8 cellular contexts compared by ENCODE assay signal in the genomic region with DNA sequence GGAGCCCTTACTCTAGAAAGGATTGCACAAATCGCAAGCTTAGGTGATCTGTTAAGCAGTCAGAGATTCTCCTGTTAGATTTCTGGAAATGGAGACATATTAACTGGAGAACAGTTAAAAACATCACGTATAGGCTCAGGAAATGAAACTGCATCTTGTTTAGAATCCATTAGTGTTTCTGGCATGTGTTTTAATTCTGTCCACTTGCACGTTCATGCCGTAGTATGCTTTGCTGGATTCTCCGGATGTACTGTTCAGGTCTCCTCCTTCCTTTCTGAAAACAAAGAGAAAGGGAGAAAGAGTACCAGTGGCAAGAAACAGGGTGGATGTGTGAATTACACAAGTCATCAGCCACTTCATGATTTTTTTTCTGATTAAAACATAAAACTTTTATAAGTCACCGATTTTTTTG. TPM values are rescaled to one million over a fixed set of nuclear protein-coding genes. Genes with fewer than 3 reads are reported as not detected.
DNase-seq lines count a peak whose midpoint lies in the region; ATAC-seq and TF ChIP-seq lines count a peak whose summit lies in the region.

No MANE protein-coding gene starts in this region.

- DNase-seq in DMS79 (lab: John Stamatoyannopoulos, UW) (peak; percentile 17), IMR-90 (peak; percentile 40), medulla oblongata (ENCODE audit: extremely low spot score) (peak; percentile 68), uterus (no peak), NK-92 (lab: John Stamatoyannopoulos, UW; ENCODE audit: unreplicated experiment) (no peak)
- no peak for DNase-seq in activated CD4-positive, CD25-positive, alpha-beta regulatory T cell (lab: John Stamatoyannopoulos, UW)

- H3K27me3 Mint-ChIP-seq in brain, result peaks cover 28% of the 10 kb centered on the region

- peak overlapping the region; percentile 79 for H4K91ac ChIP-seq in IMR-90 (ENCODE audit: insufficient read depth, low read depth, low read length)

- H3K56ac ChIP-seq in IMR-90 (ENCODE audit: extremely low read depth, insufficient read depth, low read length), result peak overlapping the region; percentile 96

- no peak for ATAC-seq in IMR-90 (ENCODE audit: low read depth)
- no peak for ATAC-seq in activated CD4-positive, CD25-positive, alpha-beta regulatory T cell treated with anti-CD3 and anti-CD28 coated beads, Interleukin-2, amount 50 U/mL, for 24 hours

- H3K9me3 ChIP-seq in IMR-90 (ENCODE audit: control insufficient read depth, insufficient read depth, low read length) (no peaks in the 10 kb centered on the region), uterus (no peaks in the 10 kb centered on the region)

- no peaks in the 10 kb centered on the region for H3K9me1 ChIP-seq in IMR-90 (ENCODE audit: insufficient read depth, low read length)

- H3K36me3 ChIP-seq in IMR-90 (ENCODE audit: control insufficient read depth, insufficient read depth, low read length), result peaks cover 3% of the 10 kb centered on the region; the same call in 1 of the 2 replicates
- H3K36me3 ChIP-seq in uterus, result no peaks in the 10 kb centered on the region

- H4K8ac ChIP-seq in IMR-90 (ENCODE audit: low read depth in 2 of 2, low read length in 2 of 2), result peak overlapping the region; percentile 79 to 88

- H3K9ac ChIP-seq in IMR-90 (ENCODE audit: low read depth, low read length), result peak overlapping the region; percentile 98

- peak overlapping the region; percentile 85 for H2BK15ac ChIP-seq in IMR-90 (ENCODE audit: low read depth, low read length)

- dilution Hi-C loops in IMR-90 (cut with HindIII; ENCODE audit: low sequenced_read_pairs, unreplicated experiment), result no loop called here

- peak overlapping the region; percentile 88 for H2BK5ac ChIP-seq in IMR-90 (ENCODE audit: low read depth, low read length, poor library complexity, severe bottlenecking)

- H4K5ac ChIP-seq in IMR-90 (ENCODE audit: low read depth, low read length), result peak overlapping the region; percentile 51; the same call in 1 of the 2 replicates

- TF ChIP-seq POLR2A in IMR-90 (IDR thresholded peaks at IDR 0.05; ENCODE audit: low read depth, low read length), result peak; percentile 56; the same call in 1 of the 2 replicates
- no peak for TF ChIP-seq POLR2A in uterus (IDR thresholded peaks at IDR 0.05)

- H3K27ac Mint-ChIP-seq in brain, result peak overlapping the region; percentile 95 to 99 (median 97)

- peak overlapping the region; percentile 83 for H3K14ac ChIP-seq in IMR-90 (replicated peaks; ENCODE audit: low read depth, low read length)

- in situ Hi-C loops in IMR-90 (cut with MboI; ENCODE audit: low sequenced_read_pairs), result loop anchor here (10.0 kb wide), 1 partner anchor 1586 kb away; the partner anchor contains the start of gene RIOK2

- TF ChIP-seq CTCF in IMR-90 (conservative IDR thresholded peaks at IDR 0.05; ENCODE audit: low read depth, low read length), result no peak
- TF ChIP-seq CTCF in brain (conservative IDR thresholded peaks at IDR 0.05), result no peak
- TF ChIP-seq CTCF in uterus (IDR thresholded peaks at IDR 0.05), result no peak

- peak overlapping the region; percentile 81 for H3K18ac ChIP-seq in IMR-90 (ENCODE audit: low read depth, low read length)

- peaks cover 0 to 10% of the 10 kb centered on the region in 2 experiments; a peak in 2 of 4 replicates for H3K79me1 ChIP-seq in IMR-90 (ENCODE audit: low read depth in 1 of 2, low read length in 2 of 2)

- BruUV-seq in IMR-90 (replicated peaks; lab: Mats Ljungman, UMichigan), result no TSS peak

- H3K4ac ChIP-seq in IMR-90 (ENCODE audit: low read depth, low read length), result peak overlapping the region; percentile 99

- H3K27ac ChIP-seq in IMR-90 (ENCODE audit: insufficient read depth, low read length), result peak overlapping the region; percentile 85
- H3K27ac ChIP-seq in uterus, result peak overlapping the region; percentile 78 to 79

- peak overlapping the region; percentile 93 for H3K23ac ChIP-seq in IMR-90 (ENCODE audit: low read depth, low read length)

- H2AK5ac ChIP-seq in IMR-90 (ENCODE audit: low read depth, low read length), result peak overlapping the region; percentile 58

- H2BK120ac ChIP-seq in IMR-90 (ENCODE audit: low read depth, low read length), result peak overlapping the region; percentile 85

- CTCF ChIA-PET in IMR-90 (lab: Yijun Ruan, JAX), result interaction anchor here (0.5 to 2.4 kb wide), 10 partner anchors 12 to 913 kb away, joined by 3 to 7 read pairs (median 4); no protein-coding TSS in a partner anchor

- H3K27me3 ChIP-seq in IMR-90 (ENCODE audit: control insufficient read depth, insufficient read depth, low read length), result no peaks in the 10 kb centered on the region
- H3K27me3 ChIP-seq in uterus, result no peaks in the 10 kb centered on the region

- H3K4me1 ChIP-seq in IMR-90 (ENCODE audit: control insufficient read depth, insufficient read depth, low read length), result peaks cover 3% of the 10 kb centered on the region; the same call in 1 of the 2 replicates
- H3K4me1 ChIP-seq in uterus, result peaks cover 0 to 9% of the 10 kb centered on the region in 2 donors

- H3K9me3 Mint-ChIP-seq in brain, result peaks cover 0 to 4% (median 0%) of the 10 kb centered on the region in 5 experiments

- H3K36me3 Mint-ChIP-seq in brain, result peaks cover 19% of the 10 kb centered on the region

- H4K20me1 ChIP-seq in IMR-90 (ENCODE audit: insufficient read depth, low read length), result peaks cover 15% of the 10 kb centered on the region

- peak overlapping the region; percentile 92 to 99 (median 98) for H3K4me3 Mint-ChIP-seq in brain

- WGBS in IMR-90 (ENCODE audit: extremely low coverage in 2 of 2, insufficient read length in 1 of 2), 2 experiments, result 0% methylated on average over 2 of the region's 6 CpGs; no CpG with 5 or more reads in 1 of the 2 experiments

- H3K4me1 Mint-ChIP-seq in brain, result peaks cover 48% of the 10 kb centered on the region

- H3K4me2 ChIP-seq in IMR-90 (ENCODE audit: low read depth, low read length), result peak overlapping the region; percentile 82

- H3K4me3 ChIP-seq in IMR-90 (ENCODE audit: insufficient read depth, low read depth, low read length) (peak overlapping the region; percentile 81), uterus (peak overlapping the region; percentile 43 to 56)

- intact Hi-C loops in IMR-90 (cut with micrococcal nuclease), result loop anchor here (1.0 to 10.0 kb wide), 7 partner anchors 56 to 1604 kb away; no protein-coding TSS in a partner anchor
- intact Hi-C loops in uterus (cut with DNase I; ENCODE audit: low total_unique reads), result loop anchor here (10.0 kb wide), 1 partner anchor 154 kb away; the partner anchor contains the start of gene CHD1

- POLR2A ChIA-PET in IMR-90 (lab: Charles Lee; ENCODE audit: unreplicated experiment), result interaction anchor here (0.6 to 0.7 kb wide), 2 partner anchors 352 to 461 kb away, joined by 3 read pairs; no protein-coding TSS in a partner anchor

- TF ChIP-seq RAD21 in IMR-90 (IDR thresholded peaks at IDR 0.05; ENCODE audit: low read length), result no peak

- H2BK20ac ChIP-seq in IMR-90 (ENCODE audit: low read depth, low read length), result peak overlapping the region; percentile 56; the same call in 1 of the 2 replicates

- no peak overlapping the region for H2AFZ ChIP-seq in IMR-90 (replicated peaks; ENCODE audit: low read length, poor library complexity)

- no peak overlapping the region for H2AK9ac ChIP-seq in IMR-90 (replicated peaks; ENCODE audit: low read depth, low read length, poor library complexity)

TF ChIP-seq in IMR-90, 13 proteins besides CTCF, POLR2A, EP300 and RAD21:
- peak; percentile 80; the same call in 1 of the 2 replicates for TF ChIP-seq CHD1 (IDR thresholded peaks at IDR 0.05; ENCODE audit: low read depth, low read length)
- no peak for TF ChIP-seq ELK1 (IDR thresholded peaks at IDR 0.05; ENCODE audit: borderline replicate concordance, low read depth, low read length)

RNA-seq across cellular contexts. Expression of gene RGMB, which starts 2.5 kb away (rescaled TPM):
- total RNA-seq in IMR-90 (2012; rRNA removed) (74.4 and 83.0 TPM in 2 replicates), uterus (10 to 100 TPM in 2 of 4 donors, 1 to 10 TPM in 2; 2.8 to 22.3 (median 12.9) TPM)
- polyA plus RNA-seq in IMR-90 (2012; rRNA removed) (128 and 129 TPM in 2 replicates), brain (ENCODE audit: insufficient read depth, low read depth, low replicate concordance) (24.9 TPM)
- polyA plus RNA-seq in IMR-90 (2012; cell fraction: cytosol; rRNA removed), result 104 and 165 TPM in 2 replicates
- polyA plus RNA-seq in IMR-90 (2012; cell fraction: nucleus; rRNA removed; ENCODE audit: low replicate concordance), result 301 and 527 TPM in 2 replicates

Comparison
In these comparisons a context has a peak if more than half of its experiments do, and no peak if none do; other contexts are left out.
1. DNase-seq: peak in DMS79 (single experiment), IMR-90 (single experiment) and medulla oblongata (single experiment); none in uterus (0 of 2), activated CD4-positive, CD25-positive, alpha-beta regulatory T cell (0 of 4) and NK-92 (single experiment).